ENCODE assay signal across 13 cellular contexts in the genomic region with DNA sequence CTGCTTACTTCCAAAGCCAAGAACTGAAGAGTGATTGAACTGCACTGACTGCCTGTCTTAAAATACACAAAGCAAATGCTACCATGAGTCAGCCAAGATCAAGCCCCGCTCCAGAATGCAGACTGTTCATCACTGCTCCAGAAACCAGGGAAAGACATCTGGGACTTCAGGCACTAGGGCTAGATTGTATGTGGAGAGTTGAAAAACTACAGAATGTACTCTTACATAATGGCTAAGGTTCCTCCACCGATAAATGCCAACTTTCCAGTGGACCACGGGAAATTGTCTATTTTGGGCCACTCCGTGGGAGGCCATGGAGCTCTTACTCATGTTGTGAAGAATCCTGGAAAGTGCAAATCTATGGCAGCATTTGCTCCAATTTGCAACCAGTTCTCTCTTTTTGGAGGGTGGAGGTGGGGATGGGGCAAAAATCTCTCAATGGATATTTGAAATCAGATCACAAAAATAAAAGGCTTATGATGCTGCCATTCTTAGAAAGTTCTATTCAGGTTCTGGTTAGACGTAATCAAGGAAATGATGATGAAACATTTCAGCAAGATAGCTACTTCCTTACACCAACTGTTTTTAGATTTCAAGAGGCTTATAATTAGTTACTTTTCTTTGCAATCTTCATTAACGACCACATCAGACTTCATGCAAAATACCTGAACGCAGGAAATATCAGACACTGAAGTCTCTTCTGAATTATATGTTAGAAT. TPM values are rescaled to one million over a fixed set of nuclear protein-coding genes. Genes with fewer than 3 reads are reported as not detected.
DNase-seq lines count a peak whose midpoint lies in the region; ATAC-seq and TF ChIP-seq lines count a peak whose summit lies in the region.
"Had no signal": no experiment of that assay in that cellular context is flagged by ENCODE, and none has a peak within 500 bp of the region (broad histone marks: within the 10 kb centered on the region; RNA-seq: fewer than 3 reads in every experiment).

No MANE protein-coding gene starts in this region.

- H3K27ac ChIP-seq in heart left ventricle: peak overlapping the region in 2 of 12 donors; percentile 41 to 44
- no peak overlapping the region for H3K27ac ChIP-seq in SJSA1
- H3K27ac ChIP-seq: VCaP had no signal

- DNase-seq in heart left ventricle (no peak), Right ventricle myocardium inferior (ENCODE audit: missing footprints) (no peak), SJSA1 (ENCODE audit: low read depth in 1 of 2, low spot score in 2 of 2) (peak; percentile 52 to 63), fibroblast of villous mesenchyme (ENCODE audit: low read depth) (peak; percentile 22), stromal cell of bone marrow (ENCODE audit: low read depth) (peak; percentile 64), NCI-H2107 (lab: John Stamatoyannopoulos, UW) (no peak)
- DNase-seq: ACHN, esophagus squamous epithelium, NCI-H1694, Peyer's patch had no signal

- TF ChIP-seq CTCF in heart left ventricle (IDR thresholded peaks at IDR 0.05) (no peak), fibroblast of villous mesenchyme (IDR thresholded peaks at IDR 0.05; ENCODE audit: insufficient read depth, low read depth, low read length) (no peak)

- ATAC-seq in heart left ventricle (peak; percentile 41 to 86 (median 60)), Right ventricle myocardium inferior (no peak), HG02623 (IDR thresholded peaks at IDR 0.05; ENCODE audit: unreplicated experiment) (no peak), GM19397 (IDR thresholded peaks at IDR 0.05; ENCODE audit: unreplicated experiment) (no peak)

- H3K36me3 ChIP-seq in heart left ventricle (no peaks in the 10 kb centered on the region), SJSA1 (no peaks in the 10 kb centered on the region)
- H3K36me3 ChIP-seq: esophagus squamous epithelium, Peyer's patch had no signal

- intact Hi-C loops in heart left ventricle (cut with DNase I) (no loop called here), Right ventricle myocardium inferior (cut with DNase I) (no loop called here)

- TF ChIP-seq POLR2A in heart left ventricle (IDR thresholded peaks at IDR 0.05): no peak

- peaks cover 0 to 11% (median 0%) of the 10 kb centered on the region in 12 donors for H3K4me1 ChIP-seq in heart left ventricle
- H3K4me1 ChIP-seq in SJSA1 (replicated peaks): peaks cover 24% of the 10 kb centered on the region
- H3K4me1 ChIP-seq: Peyer's patch had no signal

- WGBS in heart left ventricle, 4 donors: 40 to 53% (median 48%) methylated on average over 7 of the region's 7 CpGs

- H3K27me3 ChIP-seq in heart left ventricle (no peaks in the 10 kb centered on the region), SJSA1 (replicated peaks) (no peaks in the 10 kb centered on the region)
- H3K27me3 ChIP-seq: esophagus squamous epithelium, Peyer's patch had no signal

- H3K4me3 ChIP-seq in heart left ventricle: no peak overlapping the region
- H3K4me3 ChIP-seq in SJSA1: no peak overlapping the region
- no peak overlapping the region for H3K4me3 ChIP-seq in fibroblast of villous mesenchyme (ENCODE audit: low read depth, low read length)
- H3K4me3 ChIP-seq: esophagus squamous epithelium, Peyer's patch had no signal

- H3K9me3 ChIP-seq in heart left ventricle (no peaks in the 10 kb centered on the region), SJSA1 (replicated peaks) (no peaks in the 10 kb centered on the region)
- H3K9me3 ChIP-seq: esophagus squamous epithelium, Peyer's patch had no signal

RNA-seq across cellular contexts. Expression of a gene that starts 11.8 kb away (rescaled TPM):
- total RNA-seq in heart left ventricle (100 to 1,000 TPM in 7 of 9 donors, 10 to 100 TPM in 2; 70.8 to 187 (median 143) TPM), Right ventricle myocardium inferior (137 TPM), fibroblast of villous mesenchyme (22.2 and 49.7 TPM in 2 replicates)
- 10 to 100 TPM; 61.3 to 80.8 TPM for polyA plus RNA-seq in heart left ventricle
- 23.7 and 34.0 TPM in 2 replicates for total RNA-seq in SJSA1 (2014; rRNA removed; shearing (Covaris generic))

Comparison
In these comparisons a context has a peak if more than half of its experiments do, and no peak if none do; other contexts are left out.
1. ATAC-seq: peak in heart left ventricle (4 of 4); none in Right ventricle myocardium inferior (single experiment), HG02623 (single experiment) and GM19397 (single experiment).
2. DNase-seq: peak in SJSA1 (2 of 2), fibroblast of villous mesenchyme (single experiment) and stromal cell of bone marrow (single experiment); none in heart left ventricle (0 of 5), Right ventricle myocardium inferior (single experiment) and NCI-H2107 (single experiment).